30 cellular contexts compared by ENCODE assay signal in genomic region chr20:44956410-44956809, GRCh38. TPM values are rescaled to one million over a fixed set of nuclear protein-coding genes. Genes with fewer than 3 reads are reported as not detected.
DNase-seq lines count a peak whose midpoint lies in the region; ATAC-seq and TF ChIP-seq lines count a peak whose summit lies in the region.
"Had no signal": no experiment of that assay in that cellular context is flagged by ENCODE, and none has a peak within 500 bp of the region (broad histone marks: within the 10 kb centered on the region; RNA-seq: fewer than 3 reads in every experiment).

No MANE protein-coding gene starts in this region.

- no peak overlapping the region for H3K4me3 ChIP-seq in BLaER1 treated with 17β-estradiol and CSF1 and Interleukin-3, amounts not matched to agents 10 nM and 100 nM
- H3K4me3 ChIP-seq: BLaER1, left lung, tibial artery had no signal

- no peaks in the 10 kb centered on the region for H3K9me3 ChIP-seq in BLaER1 treated with 17β-estradiol and CSF1 and Interleukin-3, amounts not matched to agents 10 nM and 100 nM (replicated peaks in 1 of 11)
- H3K9me3 ChIP-seq: BLaER1, left lung, tibial artery had no signal

- H3K27ac ChIP-seq in BLaER1 treated with 17β-estradiol and CSF1 and Interleukin-3, amounts not matched to agents 10 nM and 100 nM, result no peak overlapping the region
- H3K27ac ChIP-seq: left lung, tibial artery had no signal

- H4K20me1 ChIP-seq in BLaER1 treated with 17β-estradiol and CSF1 and Interleukin-3, amounts not matched to agents 10 nM and 100 nM, result peaks cover 4 to 81% (median 47%) of the 10 kb centered on the region in 11 experiments; a peak in 17 of 22 replicates

- peaks cover 66% of the 10 kb centered on the region for H3K4me1 Mint-ChIP-seq in activated T-helper 1 cell treated with anti-CD3 and anti-CD28 coated beads, Interleukin-12 subunit alpha, Interleukin-12 subunit beta, Interleukin-2, Interleukin-4 antibody, amounts not matched to agents 30 ng/mL and 10 ng/mL and 1 ng/mL, durations not matched to agents 14 hours and 24 hours and 36 hours (ENCODE audit: low read depth)
- peaks cover 30% of the 10 kb centered on the region for H3K4me1 Mint-ChIP-seq in neural crest cell

- no peak overlapping the region; a peak in 1 of 22 replicates for H3K9ac ChIP-seq in BLaER1 treated with 17β-estradiol and CSF1 and Interleukin-3, amounts not matched to agents 10 nM and 100 nM
- H3K9ac ChIP-seq: BLaER1 had no signal

- H3K36me3 Mint-ChIP-seq in activated T-helper 1 cell treated with anti-CD3 and anti-CD28 coated beads, Interleukin-12 subunit alpha, Interleukin-12 subunit beta, Interleukin-2, Interleukin-4 antibody, amounts not matched to agents 30 ng/mL and 10 ng/mL and 1 ng/mL, durations not matched to agents 14 hours and 24 hours and 36 hours (ENCODE audit: low read depth), result peaks cover 76% of the 10 kb centered on the region
- peaks cover 13% of the 10 kb centered on the region for H3K36me3 Mint-ChIP-seq in neural crest cell (ENCODE audit: low read depth)

- H3K9me3 Mint-ChIP-seq in activated T-helper 1 cell treated with anti-CD3 and anti-CD28 coated beads, Interleukin-12 subunit alpha, Interleukin-12 subunit beta, Interleukin-2, Interleukin-4 antibody, amounts not matched to agents 30 ng/mL and 10 ng/mL and 1 ng/mL, durations not matched to agents 14 hours and 24 hours and 36 hours, result no peaks in the 10 kb centered on the region
- H3K9me3 Mint-ChIP-seq in neural crest cell, result no peaks in the 10 kb centered on the region
- H3K9me3 Mint-ChIP-seq: activated CD8-positive, alpha-beta T cell treated with anti-CD3 and anti-CD28 coated beads for 36 hours; activated naive CD4-positive, alpha-beta T cell treated with anti-CD3 and anti-CD28 coated beads, Interleukin-2, amount 50 U/mL, for 72 hours; activated T-helper 2 cell treated with anti-CD3 and anti-CD28 coated beads, Interferon-gamma antibody, Interleukin-2, Interleukin-4, amounts not matched to agents 10 μg/mL and 5 μg/mL and 100 μg/mL, durations not matched to agents 14 hours and 24 hours and 36 hours; T-helper 1 cell treated with Interleukin-12 subunit alpha and Interleukin-12 subunit beta and Interleukin-4 antibody, amounts not matched to agents 30 μg/mL and 1 μg/mL, for 36 hours had no signal

- no peak for TF ChIP-seq CTCF in neural crest cell (conservative IDR thresholded peaks at IDR 0.05)

- no peaks in the 10 kb centered on the region for H3K27me3 ChIP-seq in BLaER1 treated with 17β-estradiol and CSF1 and Interleukin-3, amounts not matched to agents 10 nM and 100 nM
- H3K27me3 ChIP-seq: BLaER1, left lung, tibial artery had no signal

- H3K27ac Mint-ChIP-seq in activated T-helper 1 cell treated with anti-CD3 and anti-CD28 coated beads, Interleukin-12 subunit alpha, Interleukin-12 subunit beta, Interleukin-2, Interleukin-4 antibody, amounts not matched to agents 30 ng/mL and 10 ng/mL and 1 ng/mL, durations not matched to agents 14 hours and 24 hours and 36 hours, result no peak overlapping the region
- no peak overlapping the region for H3K27ac Mint-ChIP-seq in neural crest cell (ENCODE audit: unreplicated experiment)
- H3K27ac Mint-ChIP-seq: activated naive CD4-positive, alpha-beta T cell treated with anti-CD3 and anti-CD28 coated beads, Interleukin-2, amount 50 U/mL, for 72 hours; activated T-helper 2 cell treated with anti-CD3 and anti-CD28 coated beads, Interferon-gamma antibody, Interleukin-2, Interleukin-4, amounts not matched to agents 10 μg/mL and 5 μg/mL and 100 μg/mL, durations not matched to agents 14 hours and 24 hours and 36 hours; T-helper 1 cell treated with Interleukin-12 subunit alpha and Interleukin-12 subunit beta and Interleukin-4 antibody, amounts not matched to agents 30 μg/mL and 1 μg/mL, for 36 hours had no signal

- H3K36me3 ChIP-seq in BLaER1 treated with 17β-estradiol and CSF1 and Interleukin-3, amounts not matched to agents 10 nM and 100 nM, result peaks cover 48 to 74% (median 69%) of the 10 kb centered on the region in 11 experiments

- ATAC-seq in GM21526 (IDR thresholded peaks at IDR 0.05; ENCODE audit: low FRiP score, unreplicated experiment) (no peak), HG02852 (IDR thresholded peaks at IDR 0.05; ENCODE audit: unreplicated experiment) (no peak)
- ATAC-seq: activated CD8-positive, alpha-beta T cell treated with anti-CD3 and anti-CD28 coated beads for 36 hours; activated naive CD4-positive, alpha-beta T cell treated with anti-CD3 and anti-CD28 coated beads, Interleukin-2, amount 50 U/mL, for 72 hours; left lung; right cardiac atrium; Right ventricle myocardium inferior; SK-N-SH treated with all-trans-retinoic acid at 6 μM for 48 hours had no signal

- peak overlapping the region; percentile 25 for H3K4me3 Mint-ChIP-seq in activated T-helper 1 cell treated with anti-CD3 and anti-CD28 coated beads, Interleukin-12 subunit alpha, Interleukin-12 subunit beta, Interleukin-2, Interleukin-4 antibody, amounts not matched to agents 30 ng/mL and 10 ng/mL and 1 ng/mL, durations not matched to agents 14 hours and 24 hours and 36 hours
- peak overlapping the region; percentile 55 for H3K4me3 Mint-ChIP-seq in neural crest cell
- H3K4me3 Mint-ChIP-seq: activated CD8-positive, alpha-beta T cell treated with anti-CD3 and anti-CD28 coated beads for 36 hours; T-helper 1 cell treated with Interleukin-12 subunit alpha and Interleukin-12 subunit beta and Interleukin-4 antibody, amounts not matched to agents 30 μg/mL and 1 μg/mL, for 36 hours had no signal

- H3K4me2 ChIP-seq in BLaER1 treated with 17β-estradiol and CSF1 and Interleukin-3, amounts not matched to agents 10 nM and 100 nM, result peak overlapping the region in 7 of 11 experiments; percentile 41 to 87 (median 62); a peak in 9 of 22 replicates

- intact Hi-C loops in activated T-helper 1 cell treated with anti-CD3 and anti-CD28 coated beads, Interleukin-12 subunit alpha, Interleukin-12 subunit beta, Interleukin-2, Interleukin-4 antibody, amounts not matched to agents 30 ng/mL and 10 ng/mL and 1 ng/mL, durations not matched to agents 14 hours and 24 hours and 36 hours (cut with micrococcal nuclease), result no loop called here

- H3K4me1 ChIP-seq in BLaER1 treated with 17β-estradiol and CSF1 and Interleukin-3, amounts not matched to agents 10 nM and 100 nM, result peaks cover 67 to 80% (median 75%) of the 10 kb centered on the region in 10 experiments

- H3K27me3 Mint-ChIP-seq in activated T-helper 1 cell treated with anti-CD3 and anti-CD28 coated beads, Interleukin-12 subunit alpha, Interleukin-12 subunit beta, Interleukin-2, Interleukin-4 antibody, amounts not matched to agents 30 ng/mL and 10 ng/mL and 1 ng/mL, durations not matched to agents 14 hours and 24 hours and 36 hours (ENCODE audit: insufficient read depth), result no peaks in the 10 kb centered on the region
- no peaks in the 10 kb centered on the region for H3K27me3 Mint-ChIP-seq in neural crest cell (ENCODE audit: low read depth)
- H3K27me3 Mint-ChIP-seq: activated CD8-positive, alpha-beta T cell treated with anti-CD3 and anti-CD28 coated beads for 36 hours had no signal

- DNase-seq in ELF-1 (ENCODE audit: low read depth, low spot score) (peak; percentile 8), neural crest cell (ENCODE audit: low read depth, low spot score) (no peak)
- DNase-seq in activated T-helper 1 cell treated with anti-CD3 and anti-CD28 coated beads, Interleukin-12 subunit alpha, Interleukin-12 subunit beta, Interleukin-2, Interleukin-4 antibody, amounts not matched to agents 30 ng/mL and 10 ng/mL and 1 ng/mL, durations not matched to agents 14 hours and 24 hours and 36 hours (ENCODE audit: low spot score), result no peak
- no peak for DNase-seq in effector CD8-positive, alpha-beta T cell (lab: John Stamatoyannopoulos, UW)
- DNase-seq: activated CD8-positive, alpha-beta memory T cell treated with anti-CD3 and anti-CD28 coated beads, Interleukin-2, amount 50 U/mL, for 48 hours; activated CD8-positive, alpha-beta T cell treated with anti-CD3 and anti-CD28 coated beads for 36 hours; anterior cingulate cortex; COR-L47; DMS53; glutamatergic neuron; HCEC 1CT; IMR-90; left lung; mesenchymal stem cell; NCI-H1092 treated with DMSO at 0.1 percent for 48 hours; NCI-H187 treated with DMSO at 0.1 percent for 48 hours; NCI-H524; NK-92 treated with Interleukin-12 subunit alpha and Interleukin-12 subunit beta, amount 100 ng/mL, for 24 hours; right cardiac atrium; stimulated activated CD4-positive, alpha-beta T cell treated with anti-CD3 and anti-CD28 coated beads, Interleukin-1b, Interleukin-23, amount 100 ng/mL, for 48 hours; tibial artery had no signal

RNA-seq across cellular contexts. Expression of gene TOMM34, which starts 3.8 kb away (rescaled TPM):
- total RNA-seq in activated T-helper 1 cell treated with anti-CD3 and anti-CD28 coated beads, Interleukin-12 subunit alpha, Interleukin-12 subunit beta, Interleukin-2, Interleukin-4 antibody, amounts not matched to agents 30 ng/mL and 10 ng/mL and 1 ng/mL, durations not matched to agents 14 hours and 24 hours and 36 hours, result 53.0 and 55.4 TPM in 2 replicates
- total RNA-seq in neural crest cell, result 39.0 and 39.6 TPM in 2 replicates

RNA-seq across cellular contexts. Expression of gene STK4, which starts 9.9 kb away (rescaled TPM):
- 149 and 155 TPM in 2 replicates for total RNA-seq in activated T-helper 1 cell treated with anti-CD3 and anti-CD28 coated beads, Interleukin-12 subunit alpha, Interleukin-12 subunit beta, Interleukin-2, Interleukin-4 antibody, amounts not matched to agents 30 ng/mL and 10 ng/mL and 1 ng/mL, durations not matched to agents 14 hours and 24 hours and 36 hours
- total RNA-seq in neural crest cell, result 41.2 and 46.4 TPM in 2 replicates

RNA-seq across cellular contexts. Expression of gene PABPC1L, which starts 46.5 kb away (rescaled TPM):
- total RNA-seq in activated T-helper 1 cell treated with anti-CD3 and anti-CD28 coated beads, Interleukin-12 subunit alpha, Interleukin-12 subunit beta, Interleukin-2, Interleukin-4 antibody, amounts not matched to agents 30 ng/mL and 10 ng/mL and 1 ng/mL, durations not matched to agents 14 hours and 24 hours and 36 hours, result 101 and 106 TPM in 2 replicates
- total RNA-seq in neural crest cell, result 75.0 and 78.6 TPM in 2 replicates
